10 cellular contexts compared by ENCODE assay signal in genomic region chr20:21008951-21009350, GRCh38.
"Had no signal": no experiment of that assay in that cellular context is flagged by ENCODE, and none has a peak within 500 bp of the region (broad histone marks: within the 10 kb centered on the region; RNA-seq: fewer than 3 reads in every experiment).

No MANE protein-coding gene starts in this region.

- H3K4me3 Mint-ChIP-seq: GM23338, H9, HFFc6 had no signal

- FAIRE-seq: H54 had no signal

- H3K27ac ChIP-seq: GM23248 had no signal

- H3K9ac ChIP-seq: GM23248 had no signal

- H3K9me3 ChIP-seq: HAP-1 had no signal

- H3K4me1 Mint-ChIP-seq: GM23338, H9 had no signal

- H3K36me3 ChIP-seq: HAP-1 had no signal

- H3K27ac Mint-ChIP-seq: GM23338, H9, HFFc6 had no signal

- H3K4me2 ChIP-seq: GM23338 had no signal

- H3K4me3 ChIP-seq: GM23248, GM23338, HAP-1 had no signal

- H2AFZ ChIP-seq: GM23248, GM23338 had no signal

- ATAC-seq: GM23338, HCT116 had no signal

- DNase-seq: GM23248, GOT3, H7, H9, HCEC 1CT, HFFc6 had no signal

- H3K4me1 ChIP-seq: HAP-1 had no signal

- H3K9me3 Mint-ChIP-seq: GM23338, H9 had no signal
